ENCODE assay signal across 12 cellular contexts in the genomic region with DNA sequence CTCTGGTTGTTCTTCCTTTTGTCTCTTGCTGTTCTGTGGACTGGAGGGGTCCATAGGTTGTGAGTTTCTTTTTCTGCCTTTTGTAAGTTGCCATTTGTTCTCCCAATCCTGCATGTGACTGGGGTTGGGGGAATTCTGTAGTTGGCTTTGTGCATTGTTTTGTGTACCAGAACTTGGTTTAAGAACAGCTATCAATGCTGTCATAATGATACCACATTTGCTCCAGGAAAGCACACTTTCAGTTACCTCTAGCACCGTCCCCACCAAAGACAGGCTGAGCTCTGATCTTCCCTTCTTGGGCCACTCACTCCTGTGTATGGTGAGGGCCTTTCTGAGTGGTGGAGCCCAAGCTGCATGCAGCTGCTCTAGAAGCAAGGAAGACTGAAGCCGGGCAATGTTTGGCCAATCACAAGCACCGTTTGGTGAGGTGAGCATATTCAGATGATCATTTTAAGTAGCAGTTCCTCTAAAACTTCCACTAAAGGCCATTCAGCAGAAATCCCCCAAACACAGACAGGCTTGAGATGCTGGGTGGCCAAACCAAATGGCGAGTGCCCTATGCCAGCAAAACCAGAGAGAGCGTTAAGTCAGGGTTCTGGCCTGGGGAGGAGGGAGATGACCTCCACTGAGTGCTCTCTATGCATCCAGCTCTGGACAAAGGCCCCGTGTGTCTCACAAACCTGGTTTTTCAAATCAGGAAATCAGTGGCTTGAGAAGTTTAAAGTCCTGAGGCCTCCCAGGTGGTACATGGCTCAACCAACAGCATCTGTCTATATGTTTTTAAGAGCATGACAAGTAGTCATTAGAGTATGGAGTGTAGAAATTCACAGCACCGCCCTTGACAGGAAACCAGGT.
DNase-seq lines count a peak whose midpoint lies in the region; ATAC-seq and TF ChIP-seq lines count a peak whose summit lies in the region.
"Had no signal": no experiment of that assay in that cellular context is flagged by ENCODE, and none has a peak within 500 bp of the region (broad histone marks: within the 10 kb centered on the region; RNA-seq: fewer than 3 reads in every experiment).

No MANE protein-coding gene starts in this region.

- WGBS in heart right ventricle, 2 donors: 79 to 94% methylated on average over 7 of the region's 7 CpGs

- H3K4me3 ChIP-seq in brain microvascular endothelial cell (ENCODE audit: low read depth, low read length): no peak overlapping the region
- no peak overlapping the region for H3K4me3 ChIP-seq in heart right ventricle
- H3K4me3 ChIP-seq: upper lobe of left lung had no signal

- peak; percentile 74 for DNase-seq in Ammon's horn (ENCODE audit: low spot score)
- DNase-seq in stimulated activated CD4-positive, alpha-beta T cell treated with anti-CD3 and anti-CD28 coated beads, Interleukin-2, amount 100 ng/mL, for 24 hours: no peak
- DNase-seq in brain microvascular endothelial cell: no peak
- DNase-seq in heart right ventricle: no peak
- DNase-seq: activated naive CD4-positive, alpha-beta T cell; left cardiac atrium; upper lobe of left lung had no signal

- H3K9me3 ChIP-seq in heart right ventricle: no peaks in the 10 kb centered on the region
- H3K9me3 ChIP-seq: upper lobe of left lung had no signal

- intact Hi-C loops in heart right ventricle (cut with DNase I): no loop called here

- H3K4me1 ChIP-seq in heart right ventricle: peaks cover 0 to 16% (median 0%) of the 10 kb centered on the region in 9 donors

- in situ Hi-C loops in brain microvascular endothelial cell (cut with HindIII; ENCODE audit: low pct_ligation_motif_present, low sequenced_read_pairs): no loop called here

- H3K27ac ChIP-seq in cingulate gyrus (ENCODE audit: low read depth, low read length) (peak overlapping the region; percentile 98), brain microvascular endothelial cell (no peak overlapping the region), heart right ventricle (no peak overlapping the region)
- H3K27ac ChIP-seq: parathyroid adenoma, upper lobe of left lung had no signal

- no peaks in the 10 kb centered on the region for H3K36me3 ChIP-seq in brain microvascular endothelial cell (replicated peaks)
- H3K36me3 ChIP-seq in heart right ventricle: no peaks in the 10 kb centered on the region
- H3K36me3 ChIP-seq: upper lobe of left lung had no signal

- no peak for TF ChIP-seq CTCF in brain microvascular endothelial cell (IDR thresholded peaks at IDR 0.05; ENCODE audit: low read depth, low read length, missing control alignments)
- no peak for TF ChIP-seq CTCF in heart right ventricle (IDR thresholded peaks at IDR 0.05)

- ATAC-seq in GM19025 (IDR thresholded peaks at IDR 0.05; ENCODE audit: low read depth, unreplicated experiment) (peak; percentile 81), HG02973 (IDR thresholded peaks at IDR 0.05; ENCODE audit: unreplicated experiment) (peak; percentile 66), GM21360 (IDR thresholded peaks at IDR 0.05; ENCODE audit: unreplicated experiment) (no peak), heart right ventricle (no peak)

- H3K27me3 ChIP-seq in brain microvascular endothelial cell (replicated peaks): no peaks in the 10 kb centered on the region
- no peaks in the 10 kb centered on the region for H3K27me3 ChIP-seq in heart right ventricle
- H3K27me3 ChIP-seq: upper lobe of left lung had no signal

Comparison
In these comparisons a context has a peak if more than half of its experiments do, and no peak if none do; other contexts are left out.
1. ATAC-seq: peak in GM19025 (single experiment) and HG02973 (single experiment); none in GM21360 (single experiment) and heart right ventricle (0 of 8).